ENCODE assay signal across 9 cellular contexts in the genomic region with DNA sequence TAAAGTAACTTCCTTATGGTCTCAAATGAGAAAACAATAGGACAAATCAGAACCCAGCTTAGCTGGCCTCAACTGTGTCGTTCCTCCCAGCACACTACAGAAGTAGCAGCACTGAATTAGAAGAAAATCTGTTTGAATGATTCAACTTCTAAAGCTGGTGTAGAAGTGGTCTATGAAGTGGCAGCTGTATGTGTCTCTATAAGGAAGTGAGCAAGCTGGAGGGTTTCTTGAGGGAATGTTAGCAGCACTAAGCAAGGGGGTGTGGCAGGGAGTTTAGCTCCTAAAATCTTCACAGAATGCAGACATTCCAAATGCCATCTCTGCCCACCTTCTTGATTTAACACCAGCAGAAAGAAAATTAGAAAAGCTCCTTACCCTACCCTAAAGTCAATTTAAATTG. TPM values are rescaled to one million over a fixed set of nuclear protein-coding genes. Genes with fewer than 3 reads are reported as not detected.
A peak's percentile ranks its signal among the peaks of the same experiment; 100 is the strongest.
DNase-seq lines count a peak whose midpoint lies in the region; ATAC-seq and TF ChIP-seq lines count a peak whose summit lies in the region.
"Had no signal": no experiment of that assay in that cellular context is flagged by ENCODE, and none has a peak within 500 bp of the region (broad histone marks: within the 10 kb centered on the region; RNA-seq: fewer than 3 reads in every experiment).

No MANE protein-coding gene starts in this region.

- H3K36me3 ChIP-seq in right lobe of liver (peaks cover 0 to 5% (median 0%) of the 10 kb centered on the region in 4 donors), urinary bladder (ENCODE audit: insufficient read depth) (no peaks in the 10 kb centered on the region)

- H3K27ac Mint-ChIP-seq in activated naive CD4-positive, alpha-beta T cell treated with anti-CD3 and anti-CD28 coated beads, Interleukin-2, amount 50 U/mL, for 24 hours = peak overlapping the region; percentile 100

- peaks cover 65% of the 10 kb centered on the region for H3K4me1 Mint-ChIP-seq in activated naive CD4-positive, alpha-beta T cell treated with anti-CD3 and anti-CD28 coated beads, Interleukin-2, amount 50 U/mL, for 24 hours

- DNase-seq in activated naive CD4-positive, alpha-beta T cell (lab: John Stamatoyannopoulos, UW) = no peak
- DNase-seq in amniotic epithelial cell (ENCODE audit: low read depth) = peak; percentile 59
- DNase-seq in right lobe of liver = no peak
- DNase-seq: NCI-H1092 had no signal

- no peaks in the 10 kb centered on the region for H3K27me3 Mint-ChIP-seq in activated naive CD4-positive, alpha-beta T cell treated with anti-CD3 and anti-CD28 coated beads, Interleukin-2, amount 50 U/mL, for 24 hours

- H3K4me3 ChIP-seq in right lobe of liver (peak overlapping the region; percentile 57 to 86 (median 72)), urinary bladder (ENCODE audit: low read depth, low read length) (peak overlapping the region; percentile 82)

- H3K27ac ChIP-seq in right lobe of liver = peak overlapping the region; percentile 98 to 100 (median 100)
- no peak overlapping the region for H3K27ac ChIP-seq in urinary bladder (ENCODE audit: low read depth)

- peak overlapping the region; percentile 99 for H3K4me3 Mint-ChIP-seq in activated naive CD4-positive, alpha-beta T cell treated with anti-CD3 and anti-CD28 coated beads, Interleukin-2, amount 50 U/mL, for 24 hours

- ATAC-seq in right lobe of liver (no peak), GM18870 (IDR thresholded peaks at IDR 0.05; ENCODE audit: unreplicated experiment) (no peak), HG03159 (IDR thresholded peaks at IDR 0.05; ENCODE audit: unreplicated experiment) (no peak), HG02588 (IDR thresholded peaks at IDR 0.05; ENCODE audit: unreplicated experiment) (no peak)

- H3K27me3 ChIP-seq in right lobe of liver = no peaks in the 10 kb centered on the region

- no peak for TF ChIP-seq CTCF in right lobe of liver (IDR thresholded peaks at IDR 0.05)

- peaks cover 2% of the 10 kb centered on the region for H3K36me3 Mint-ChIP-seq in activated naive CD4-positive, alpha-beta T cell treated with anti-CD3 and anti-CD28 coated beads, Interleukin-2, amount 50 U/mL, for 24 hours

- H3K9me3 ChIP-seq in right lobe of liver = no peaks in the 10 kb centered on the region

- no peak for TF ChIP-seq POLR2A in right lobe of liver (IDR thresholded peaks at IDR 0.05)

- no peaks in the 10 kb centered on the region for H3K9me3 Mint-ChIP-seq in activated naive CD4-positive, alpha-beta T cell treated with anti-CD3 and anti-CD28 coated beads, Interleukin-2, amount 50 U/mL, for 24 hours

- peaks cover 0 to 55% (median 27%) of the 10 kb centered on the region in 4 donors for H3K4me1 ChIP-seq in right lobe of liver
- H3K4me1 ChIP-seq in urinary bladder (ENCODE audit: insufficient read depth) = peaks cover 2% of the 10 kb centered on the region

- intact Hi-C loops in right lobe of liver (cut with DNase I) = no loop called here

- 0% methylated on average over 1 of the region's 1 CpG for WGBS in right lobe of liver (ENCODE audit: insufficient coverage, low coverage, low lambda C conversion rate, missing lambda C conversion rate)
- WGBS in urinary bladder = 8% methylated on average over 1 of the region's 1 CpG

RNA-seq across cellular contexts. Expression of gene KLF9, which starts 4.1 kb away (rescaled TPM):
- total RNA-seq in right lobe of liver = 10 to 100 TPM in 5 of 6 experiments, 1 to 10 TPM in 1; 8.7 to 74.7 (median 32.3) TPM
- 15.4 TPM for total RNA-seq in urinary bladder
- polyA plus RNA-seq in urinary bladder = 97.7 TPM
